19 cellular contexts compared by ENCODE assay signal in the genomic region with DNA sequence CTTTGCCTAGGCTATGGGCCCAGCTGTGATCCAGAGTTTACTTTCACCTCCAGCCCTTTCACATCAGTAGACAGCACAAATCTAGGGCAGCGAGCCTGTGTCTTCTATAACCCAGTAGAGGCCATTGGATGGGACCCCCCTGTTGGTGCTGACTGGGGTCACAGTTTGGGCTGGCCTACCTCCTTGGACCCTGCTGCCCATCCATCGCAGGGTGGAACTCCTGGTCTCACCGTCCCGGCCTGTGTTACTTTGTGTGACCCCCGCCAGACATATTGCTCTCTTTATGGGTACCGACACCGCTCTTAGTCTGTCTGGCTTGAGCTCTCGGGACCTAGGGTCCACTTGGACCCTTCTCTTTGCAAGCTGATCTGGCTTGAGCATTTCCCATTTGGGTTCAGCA.
"Had no signal": no experiment of that assay in that cellular context is flagged by ENCODE, and none has a peak within 500 bp of the region (broad histone marks: within the 10 kb centered on the region; RNA-seq: fewer than 3 reads in every experiment).

No MANE protein-coding gene starts in this region.

- H3K4me2 ChIP-seq: hepatocyte had no signal

- DNase-seq: dorsolateral prefrontal cortex; effector CD4-positive, alpha-beta T cell; effector memory CD4-positive, alpha-beta T cell; foreskin keratinocyte; hypothalamus; immature natural killer cell; islet precursor cell; kidney; kidney glomerular epithelial cell; left colon; left ventricle myocardium superior; lower lobe of right lung; mucosa of descending colon; naive B cell had no signal

- ATAC-seq: foreskin keratinocyte, gastroesophageal sphincter, heart left ventricle, left colon, left ventricle myocardium superior, lower lobe of right lung, mucosa of descending colon had no signal

- H2AFZ ChIP-seq: hepatocyte had no signal

- H3K27me3 ChIP-seq: dorsolateral prefrontal cortex, esophagus muscularis mucosa, foreskin keratinocyte, gastroesophageal sphincter, heart left ventricle, hepatocyte had no signal

- H3K4me1 ChIP-seq: foreskin keratinocyte had no signal

- H3K9me3 ChIP-seq: esophagus muscularis mucosa, gastroesophageal sphincter, heart left ventricle, lower lobe of right lung, mucosa of descending colon had no signal

- H3K27ac ChIP-seq: coronary artery, esophagus muscularis mucosa, foreskin keratinocyte, gastroesophageal sphincter, hepatocyte, lower lobe of right lung had no signal

- H3K4me3 ChIP-seq: coronary artery, dorsolateral prefrontal cortex, esophagus muscularis mucosa, gastroesophageal sphincter, heart left ventricle, hepatocyte, lower lobe of right lung, mucosa of descending colon had no signal

- H3K36me3 ChIP-seq: lower lobe of right lung had no signal
